15 cellular contexts compared by ENCODE assay signal in genomic region chr4:38368612-38369011, GRCh38.
A peak's percentile ranks its signal among the peaks of the same experiment; 100 is the strongest.
DNase-seq lines count a peak whose midpoint lies in the region; ATAC-seq and TF ChIP-seq lines count a peak whose summit lies in the region.
"Had no signal": no experiment of that assay in that cellular context is flagged by ENCODE, and none has a peak within 500 bp of the region (broad histone marks: within the 10 kb centered on the region; RNA-seq: fewer than 3 reads in every experiment).

No MANE protein-coding gene starts in this region.

- no peaks in the 10 kb centered on the region for H3K36me3 Mint-ChIP-seq in GM23338 (ENCODE audit: low read depth)
- peaks cover 5% of the 10 kb centered on the region for H3K36me3 Mint-ChIP-seq in T-helper 17 cell (ENCODE audit: low read depth)
- H3K36me3 Mint-ChIP-seq in activated T-cell treated with anti-CD3 and anti-CD28 coated beads, Interleukin-2, amount 50 U/mL, for 24 hours (ENCODE audit: low read depth): no peaks in the 10 kb centered on the region
- H3K36me3 Mint-ChIP-seq: activated naive CD8-positive, alpha-beta T cell had no signal

- no peaks in the 10 kb centered on the region for H4K20me1 ChIP-seq in GM23338 (replicated peaks; ENCODE audit: insufficient read depth)

- H3K36me3 ChIP-seq in GM23338 (ENCODE audit: insufficient read depth): no peaks in the 10 kb centered on the region
- H3K36me3 ChIP-seq: neutrophil had no signal

- H3K4me2 ChIP-seq in GM23338: no peak overlapping the region

- no peak overlapping the region for H3K4me3 Mint-ChIP-seq in GM23338
- no peak overlapping the region for H3K4me3 Mint-ChIP-seq in T-helper 17 cell
- H3K4me3 Mint-ChIP-seq in activated T-cell treated with anti-CD3 and anti-CD28 coated beads, Interleukin-2, amount 50 U/mL, for 24 hours: no peak overlapping the region
- H3K4me3 Mint-ChIP-seq: activated naive CD8-positive, alpha-beta T cell; CD8-positive, alpha-beta memory T cell had no signal

- TF ChIP-seq CTCF in GM23338 (conservative IDR thresholded peaks at IDR 0.05; ENCODE audit: low read depth in 2 of 2) (no peak), fibroblast of villous mesenchyme (IDR thresholded peaks at IDR 0.05; ENCODE audit: insufficient read depth, low read depth, low read length) (no peak)

- DNase-seq in AG08395 (ENCODE audit: low spot score) (peak; percentile 73), GM23338 (ENCODE audit: low spot score) (no peak), T-helper 17 cell (no peak), fibroblast of villous mesenchyme (ENCODE audit: low read depth) (peak; percentile 25), retina (no peak), DMS 273 (lab: John Stamatoyannopoulos, UW; ENCODE audit: unreplicated experiment) (no peak)
- no peak for DNase-seq in activated T-cell treated with anti-CD3 and anti-CD28 coated beads, Interleukin-2, amount 50 U/mL, for 24 hours
- DNase-seq: activated CD8-positive, alpha-beta memory T cell treated with anti-CD3 and anti-CD28 coated beads for 24 hours; CD8-positive, alpha-beta memory T cell; H7; stimulated activated CD4-positive, alpha-beta T cell treated with anti-CD3 and anti-CD28 coated beads, Interleukin-2, amount 100 ng/mL, for 24 hours; stimulated activated naive CD4-positive, alpha-beta T cell treated with Interleukin-2 at 50 U/mL for 16 hours had no signal

- 0 out of 2 replicates have a peak, but pooled peaks cover 7% of the 10 kb centered on the region for H3K9me2 ChIP-seq in GM23338 (ENCODE audit: insufficient read depth)

- no peaks in the 10 kb centered on the region for H3K9me3 ChIP-seq in T-helper 17 cell (ENCODE audit: control insufficient read depth, low read length, poor library complexity, severe bottlenecking)
- H3K9me3 ChIP-seq: neutrophil had no signal

- no peak for ATAC-seq in GM23338
- ATAC-seq in T-helper 17 cell: no peak
- ATAC-seq in HG02798 (IDR thresholded peaks at IDR 0.05; ENCODE audit: poor library complexity, unreplicated experiment): no peak

- H3K27ac ChIP-seq in GM23338 (ENCODE audit: low read depth): no peak overlapping the region
- H3K27ac ChIP-seq: neutrophil had no signal

- H3K4me3 ChIP-seq in GM23338 (no peak overlapping the region), fibroblast of villous mesenchyme (ENCODE audit: low read depth, low read length) (no peak overlapping the region)

- H3F3A ChIP-seq in GM23338 (replicated peaks; ENCODE audit: low read depth): no peaks in the 10 kb centered on the region

- 0 out of 2 replicates have a peak overlapping the region, but pooled peaks have one; percentile 4 for H2AFZ ChIP-seq in GM23338

- no peaks in the 10 kb centered on the region for H3K27me3 ChIP-seq in GM23338 (ENCODE audit: insufficient read depth)
- H3K27me3 ChIP-seq: neutrophil had no signal

- no peaks in the 10 kb centered on the region for H3K27me3 Mint-ChIP-seq in GM23338 (ENCODE audit: insufficient read depth, low read depth, poor library complexity)
- no peaks in the 10 kb centered on the region for H3K27me3 Mint-ChIP-seq in T-helper 17 cell
- no peaks in the 10 kb centered on the region for H3K27me3 Mint-ChIP-seq in activated T-cell treated with anti-CD3 and anti-CD28 coated beads, Interleukin-2, amount 50 U/mL, for 24 hours
- H3K27me3 Mint-ChIP-seq: activated naive CD8-positive, alpha-beta T cell had no signal

- no peaks in the 10 kb centered on the region for H3K79me2 ChIP-seq in GM23338 (replicated peaks; ENCODE audit: insufficient read depth)

- H3K4me1 Mint-ChIP-seq in GM23338 (no peaks in the 10 kb centered on the region), T-helper 17 cell (peaks cover 17% of the 10 kb centered on the region)
- peaks cover 40% of the 10 kb centered on the region for H3K4me1 Mint-ChIP-seq in activated T-cell treated with anti-CD3 and anti-CD28 coated beads, Interleukin-2, amount 50 U/mL, for 24 hours (ENCODE audit: low read depth)

- no peak overlapping the region for H3K27ac Mint-ChIP-seq in GM23338
- peak overlapping the region; percentile 5 for H3K27ac Mint-ChIP-seq in T-helper 17 cell
- H3K27ac Mint-ChIP-seq in activated T-cell treated with anti-CD3 and anti-CD28 coated beads, Interleukin-2, amount 50 U/mL, for 24 hours: no peak overlapping the region
- H3K27ac Mint-ChIP-seq: activated naive CD8-positive, alpha-beta T cell had no signal

- no peaks in the 10 kb centered on the region for H3K4me1 ChIP-seq in GM23338 (ENCODE audit: insufficient read depth)

- H3K9me3 Mint-ChIP-seq in GM23338: peaks cover 3% of the 10 kb centered on the region
- peaks cover 4% of the 10 kb centered on the region for H3K9me3 Mint-ChIP-seq in activated T-cell treated with anti-CD3 and anti-CD28 coated beads, Interleukin-2, amount 50 U/mL, for 24 hours
- H3K9me3 Mint-ChIP-seq: CD8-positive, alpha-beta memory T cell had no signal

TF ChIP-seq in GM23338, 12 proteins besides CTCF, POLR2A, EP300 and RAD21 (continues in another document):
- TF ChIP-seq, protein P1, sequence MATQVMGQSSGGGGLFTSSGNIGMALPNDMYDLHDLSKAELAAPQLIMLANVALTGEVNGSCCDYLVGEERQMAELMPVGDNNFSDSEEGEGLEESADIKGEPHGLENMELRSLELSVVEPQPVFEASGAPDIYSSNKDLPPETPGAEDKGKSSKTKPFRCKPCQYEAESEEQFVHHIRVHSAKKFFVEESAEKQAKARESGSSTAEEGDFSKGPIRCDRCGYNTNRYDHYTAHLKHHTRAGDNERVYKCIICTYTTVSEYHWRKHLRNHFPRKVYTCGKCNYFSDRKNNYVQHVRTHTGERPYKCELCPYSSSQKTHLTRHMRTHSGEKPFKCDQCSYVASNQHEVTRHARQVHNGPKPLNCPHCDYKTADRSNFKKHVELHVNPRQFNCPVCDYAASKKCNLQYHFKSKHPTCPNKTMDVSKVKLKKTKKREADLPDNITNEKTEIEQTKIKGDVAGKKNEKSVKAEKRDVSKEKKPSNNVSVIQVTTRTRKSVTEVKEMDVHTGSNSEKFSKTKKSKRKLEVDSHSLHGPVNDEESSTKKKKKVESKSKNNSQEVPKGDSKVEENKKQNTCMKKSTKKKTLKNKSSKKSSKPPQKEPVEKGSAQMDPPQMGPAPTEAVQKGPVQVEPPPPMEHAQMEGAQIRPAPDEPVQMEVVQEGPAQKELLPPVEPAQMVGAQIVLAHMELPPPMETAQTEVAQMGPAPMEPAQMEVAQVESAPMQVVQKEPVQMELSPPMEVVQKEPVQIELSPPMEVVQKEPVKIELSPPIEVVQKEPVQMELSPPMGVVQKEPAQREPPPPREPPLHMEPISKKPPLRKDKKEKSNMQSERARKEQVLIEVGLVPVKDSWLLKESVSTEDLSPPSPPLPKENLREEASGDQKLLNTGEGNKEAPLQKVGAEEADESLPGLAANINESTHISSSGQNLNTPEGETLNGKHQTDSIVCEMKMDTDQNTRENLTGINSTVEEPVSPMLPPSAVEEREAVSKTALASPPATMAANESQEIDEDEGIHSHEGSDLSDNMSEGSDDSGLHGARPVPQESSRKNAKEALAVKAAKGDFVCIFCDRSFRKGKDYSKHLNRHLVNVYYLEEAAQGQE (IDR thresholded peaks at IDR 0.05; ENCODE audit: unreplicated experiment): no peak
- TF ChIP-seq POLR2AphosphoS5 (IDR thresholded peaks at IDR 0.05; ENCODE audit: low read depth): no peak

Comparison
In these comparisons a context has a peak if more than half of its experiments do, and no peak if none do; other contexts are left out.
1. DNase-seq: peak in AG08395 (single experiment) and fibroblast of villous mesenchyme (single experiment); none in GM23338 (single experiment), T-helper 17 cell (0 of 3), activated T-cell treated with anti-CD3 and anti-CD28 coated beads, Interleukin-2, amount 50 U/mL, for 24 hours (single experiment), retina (single experiment) and DMS 273 (single experiment).